8 cellular contexts compared by ENCODE assay signal in genomic region chr4:75916091-75916661, GRCh38. TPM values are rescaled to one million over a fixed set of nuclear protein-coding genes. Genes with fewer than 3 reads are reported as not detected.
DNase-seq lines count a peak whose midpoint lies in the region; ATAC-seq and TF ChIP-seq lines count a peak whose summit lies in the region.

No MANE protein-coding gene starts in this region.

- ATAC-seq in HG03196 (IDR thresholded peaks at IDR 0.05; ENCODE audit: unreplicated experiment): peak; percentile 72
- ATAC-seq in stimulated activated memory B cell treated with anti-CD40 and anti-IgM and Interleukin-4, amounts not matched to agents 10 μg/mL and 1 μg/mL and 100 μg/mL, for 72 hours: no peak

- 0 out of 2 replicates have a peak overlapping the region, but pooled peaks have one; percentile 8 for H3K27ac ChIP-seq in BLaER1
- H3K27ac ChIP-seq in breast epithelium: no peak overlapping the region
- peak overlapping the region; percentile 19 to 37 for H3K27ac ChIP-seq in tibial artery

- H3K27me3 Mint-ChIP-seq in stimulated activated memory B cell treated with anti-CD40 and anti-IgM and Interleukin-4, amounts not matched to agents 10 μg/mL and 1 μg/mL and 100 μg/mL, for 72 hours: no peaks in the 10 kb centered on the region

- H3K27me3 ChIP-seq in BLaER1: no peaks in the 10 kb centered on the region
- no peaks in the 10 kb centered on the region for H3K27me3 ChIP-seq in breast epithelium
- no peaks in the 10 kb centered on the region for H3K27me3 ChIP-seq in tibial artery

- H3K4me1 Mint-ChIP-seq in stimulated activated memory B cell treated with anti-CD40 and anti-IgM and Interleukin-4, amounts not matched to agents 10 μg/mL and 1 μg/mL and 100 μg/mL, for 72 hours: no peaks in the 10 kb centered on the region

- H3K4me1 ChIP-seq in BLaER1: peaks cover 21% of the 10 kb centered on the region
- H3K4me1 ChIP-seq in breast epithelium: no peaks in the 10 kb centered on the region
- no peaks in the 10 kb centered on the region for H3K4me1 ChIP-seq in tibial artery

- H3K4me3 Mint-ChIP-seq in stimulated activated memory B cell treated with anti-CD40 and anti-IgM and Interleukin-4, amounts not matched to agents 10 μg/mL and 1 μg/mL and 100 μg/mL, for 72 hours: no peak overlapping the region

- H4K20me1 ChIP-seq in BLaER1: no peaks in the 10 kb centered on the region

- H3K9me3 ChIP-seq in BLaER1 (peaks cover 7% of the 10 kb centered on the region), breast epithelium (no peaks in the 10 kb centered on the region), tibial artery (no peaks in the 10 kb centered on the region)

- no peak overlapping the region for H3K9ac ChIP-seq in BLaER1

- DNase-seq in OCI-M1 (lab: John Stamatoyannopoulos, UW) (peak; percentile 73), breast epithelium (ENCODE audit: low spot score in 2 of 2) (no peak), kidney glomerular epithelial cell (lab: John Stamatoyannopoulos, UW) (peak; percentile 87), tibial artery (no peak)

- no peak overlapping the region for H3K4me2 ChIP-seq in BLaER1

- no peaks in the 10 kb centered on the region for H3K9me3 Mint-ChIP-seq in stimulated activated memory B cell treated with anti-CD40 and anti-IgM and Interleukin-4, amounts not matched to agents 10 μg/mL and 1 μg/mL and 100 μg/mL, for 72 hours

- H3K36me3 Mint-ChIP-seq in stimulated activated memory B cell treated with anti-CD40 and anti-IgM and Interleukin-4, amounts not matched to agents 10 μg/mL and 1 μg/mL and 100 μg/mL, for 72 hours: peaks cover 37% of the 10 kb centered on the region

- intact Hi-C loops in breast epithelium (cut with DNase I; ENCODE audit: low total_unique reads): no loop called here
- intact Hi-C loops in tibial artery (cut with DNase I; ENCODE audit: low total_unique reads): no loop called here

- H3K4me3 ChIP-seq in BLaER1 (no peak overlapping the region), breast epithelium (no peak overlapping the region), tibial artery (no peak overlapping the region)

- peak; percentile 82 for TF ChIP-seq CTCF in GM12874 (IDR thresholded peaks at IDR 0.05; ENCODE audit: insufficient read depth, low read depth, low read length)
- TF ChIP-seq CTCF in breast epithelium (IDR thresholded peaks at IDR 0.05): peak in 2 of 3 donors; percentile 40 to 56
- TF ChIP-seq CTCF in tibial artery (IDR thresholded peaks at IDR 0.05): peak; percentile 49 to 77

- no peak for TF ChIP-seq POLR2A in breast epithelium (IDR thresholded peaks at IDR 0.05)

- H3K27ac Mint-ChIP-seq in stimulated activated memory B cell treated with anti-CD40 and anti-IgM and Interleukin-4, amounts not matched to agents 10 μg/mL and 1 μg/mL and 100 μg/mL, for 72 hours: no peak overlapping the region

- peaks cover 67% of the 10 kb centered on the region for H3K36me3 ChIP-seq in BLaER1
- H3K36me3 ChIP-seq in breast epithelium: no peaks in the 10 kb centered on the region
- H3K36me3 ChIP-seq in tibial artery: peaks cover 25 to 48% (median 42%) of the 10 kb centered on the region in 3 donors

RNA-seq across cellular contexts. Expression of gene PPEF2, which starts 13.9 kb away (rescaled TPM):
- under 1 TPM in 2 of 3 donors, not detected in 1; 0.15 to 0.33 TPM for total RNA-seq in breast epithelium

RNA-seq across cellular contexts. Expression of gene NAAA, which starts 24.6 kb away (rescaled TPM):
- 10 to 100 TPM; 56.5 to 92.8 (median 78.6) TPM for total RNA-seq in breast epithelium

Comparison
In these comparisons a context has a peak if more than half of its experiments do, and no peak if none do; other contexts are left out.
1. H3K27ac ChIP-seq: peak in BLaER1 (single experiment) and tibial artery (2 of 2); none in breast epithelium (0 of 2).
2. DNase-seq: peak in OCI-M1 (single experiment) and kidney glomerular epithelial cell (single experiment); none in breast epithelium (0 of 2) and tibial artery (0 of 2).
3. Peak in every context shown above with its lines, with median percentiles within 50 percentile points of each other: CTCF ChIP-seq.